Comparison of ENCODE assay signal across 8 cellular contexts in the genomic region with DNA sequence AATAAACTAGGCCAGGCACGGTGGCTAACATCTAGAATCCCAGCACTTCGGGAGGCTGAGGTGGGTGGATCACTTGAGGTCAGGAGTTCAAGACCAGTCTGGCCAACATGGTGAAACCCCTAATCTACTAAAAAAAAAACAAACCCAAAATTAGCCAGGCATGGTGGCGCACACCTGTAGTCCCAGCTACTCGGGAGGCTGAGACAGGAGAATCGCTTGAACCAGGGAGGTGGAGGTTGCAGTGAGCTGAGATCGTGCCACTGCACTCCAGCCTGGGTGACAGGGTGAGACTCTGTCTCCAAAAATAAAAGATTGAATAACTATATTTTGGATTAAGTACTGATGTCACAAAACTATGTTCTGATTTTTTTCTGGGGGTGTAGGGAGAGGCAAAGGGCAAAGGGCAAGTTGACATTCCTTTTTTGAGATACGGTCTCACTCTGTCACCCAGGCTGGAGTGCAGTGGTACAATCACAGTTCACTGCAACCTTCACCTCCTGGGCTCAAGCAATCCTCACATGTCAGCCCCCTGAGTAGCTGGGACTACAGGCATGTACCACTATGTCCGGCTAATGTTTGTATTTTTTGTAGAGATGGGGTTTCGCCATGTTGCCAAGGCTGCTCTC.
A peak's percentile ranks its signal among the peaks of the same experiment; 100 is the strongest.
DNase-seq lines count a peak whose midpoint lies in the region; ATAC-seq, FAIRE-seq and TF ChIP-seq lines count a peak whose summit lies in the region.
"Not testable (repeated sequence)": the region's sequence is repeated elsewhere in the genome, so short reads cannot be mapped to it uniquely, and the experiment has no call there.

No MANE protein-coding gene starts in this region.

- ATAC-seq in K562: not testable (repeated sequence)

- intact Hi-C loops in K562 (cut with micrococcal nuclease): loop anchor here (5.0 kb wide), 2 partner anchors 35 to 40 kb away; no protein-coding TSS in a partner anchor
- intact Hi-C loops in vagina (cut with DNase I): not testable (repeated sequence)

- not testable (repeated sequence) for H2AFZ ChIP-seq in ACC112 (ENCODE audit: low read length, unreplicated experiment); GM23248; K562 (ENCODE audit: low read depth, low read length); hepatocyte

- H3K27ac Mint-ChIP-seq in osteocyte (ENCODE audit: unreplicated experiment): peak overlapping the region; percentile 63

- WGBS in GM23248 (ENCODE audit: low coverage in 1 of 2, low lambda C conversion rate in 2 of 2, missing lambda C conversion rate in 2 of 2), 2 experiments: 97 to 98% methylated on average over 9 of the region's 9 CpGs
- WGBS in K562 (ENCODE audit: insufficient coverage, low coverage, missing lambda C conversion rate): 83% methylated on average over 7 of the region's 9 CpGs
- 90% methylated on average over 9 of the region's 9 CpGs for WGBS in hepatocyte (ENCODE audit: low lambda C conversion rate, missing lambda C conversion rate)
- WGBS in mesodermal cell (ENCODE audit: insufficient coverage in 2 of 2), 2 experiments: 93 to 94% methylated on average over 5 to 9 of the region's 9 CpGs

- peaks cover 21% of the 10 kb centered on the region for H3K4me1 Mint-ChIP-seq in osteocyte (ENCODE audit: unreplicated experiment)

- not testable (repeated sequence) for H3K27me3 Mint-ChIP-seq in osteocyte (ENCODE audit: unreplicated experiment)

- H3K27ac ChIP-seq in ACC112 (ENCODE audit: low read depth, low read length) (peak overlapping the region; percentile 84), GM23248 (0 out of 2 replicates have a peak overlapping the region, but pooled peaks have one; percentile 87), RWPE1 (peak overlapping the region; percentile 52), hepatocyte (peak overlapping the region; percentile 91), mesodermal cell (ENCODE audit: low read depth, low read length, severe bottlenecking) (peak overlapping the region; percentile 92), vagina (peak overlapping the region; percentile 76)
- H3K27ac ChIP-seq in K562 (ENCODE audit: extremely low read depth, low read depth, low read length): not testable (repeated sequence)

- in situ Hi-C loops in GM23248 (cut with MboI); K562 (cut with MboI): not testable (repeated sequence)

- H3K36me3 ChIP-seq in ACC112 (ENCODE audit: insufficient read depth, low read length); GM23248 (ENCODE audit: low read depth); K562 (ENCODE audit: control insufficient read depth, insufficient read depth, low read length); hepatocyte (replicated peaks; ENCODE audit: insufficient read depth, low read depth); mesodermal cell (ENCODE audit: control insufficient read depth, insufficient read depth, low read length); vagina: not testable (repeated sequence)

- H3K9me1 ChIP-seq in K562 (ENCODE audit: control insufficient read depth, insufficient read depth, low read length): not testable (repeated sequence)

- BruUV-seq in K562 (replicated peaks; lab: Mats Ljungman, UMichigan): not testable (repeated sequence)

- H3K36me3 Mint-ChIP-seq in osteocyte (ENCODE audit: unreplicated experiment): not testable (repeated sequence)

- not testable (repeated sequence) for H4K20me1 ChIP-seq in GM23248 (ENCODE audit: insufficient read depth); K562 (replicated peaks; ENCODE audit: control insufficient read depth, insufficient read depth, low read length); hepatocyte (ENCODE audit: insufficient read depth, poor library complexity, severe bottlenecking)

- H3K27me3 ChIP-seq in ACC112 (ENCODE audit: insufficient read depth, low read length); GM23248 (replicated peaks; ENCODE audit: insufficient read depth); K562 (ENCODE audit: control insufficient read depth in 2 of 2, insufficient read depth in 2 of 2, low read length in 2 of 2); hepatocyte; vagina: not testable (repeated sequence)

- not testable (repeated sequence) for DNase-seq in GM23248; RWPE1 (ENCODE audit: low spot score); K562 (ENCODE audit: extremely low read depth in 1 of 4, low spot score in 3 of 4); hepatocyte (ENCODE audit: low spot score); osteocyte (ENCODE audit: extremely low spot score, unreplicated experiment); vagina (ENCODE audit: extremely low spot score in 2 of 2)

- not testable (repeated sequence) for TF ChIP-seq POLR2A in K562 (conservative IDR thresholded peaks at IDR 0.05); vagina (IDR thresholded peaks at IDR 0.05)

- CTCF ChIA-PET in RWPE1 (lab: Yijun Ruan, JAX): interaction anchor here (0.6 kb wide), 1 partner anchor 693 kb away, joined by 4 read pairs; no protein-coding TSS in a partner anchor
- CTCF ChIA-PET in K562 (lab: Yijun Ruan, JAX; ENCODE audit: low intra/inter-chr PET ratio): not testable (repeated sequence)

- H3K9me3 ChIP-seq in GM23248 (ENCODE audit: low read depth); K562 (replicated peaks; ENCODE audit: control insufficient read depth, insufficient read depth, low read depth, low read length); hepatocyte (ENCODE audit: low read depth); mesodermal cell (ENCODE audit: control insufficient read depth, low read length); vagina: not testable (repeated sequence)

- FAIRE-seq in K562 (lab: Jason Lieb, UNC): not testable (repeated sequence)

- H3K4me3 Mint-ChIP-seq in osteocyte (ENCODE audit: unreplicated experiment): not testable (repeated sequence)

- not testable (repeated sequence) for TF ChIP-seq RAD21 in K562 (CRISPR knock-in tag; conservative IDR thresholded peaks at IDR 0.05 in 1 of 2, IDR thresholded peaks at IDR 0.05 in 1 of 2)

- H3K79me2 ChIP-seq in ACC112 (ENCODE audit: control insufficient read depth, insufficient read depth, low read length, unreplicated experiment); GM23248 (ENCODE audit: insufficient read depth); K562 (ENCODE audit: control insufficient read depth, insufficient read depth, low read length); hepatocyte: not testable (repeated sequence)

- not testable (repeated sequence) for H3K9me3 Mint-ChIP-seq in osteocyte (ENCODE audit: unreplicated experiment)

- H3K9me2 ChIP-seq in GM23248 (ENCODE audit: insufficient read depth); hepatocyte (replicated peaks; ENCODE audit: insufficient read depth): not testable (repeated sequence)

- H3K4me2 ChIP-seq in GM23248 (ENCODE audit: unreplicated experiment); K562 (ENCODE audit: insufficient read depth, low read length); hepatocyte: not testable (repeated sequence)

- H3K4me1 ChIP-seq in ACC112 (ENCODE audit: control insufficient read depth, insufficient read depth, low read length, unreplicated experiment) (peaks cover 22% of the 10 kb centered on the region), GM23248 (ENCODE audit: insufficient read depth) (peaks cover 25% of the 10 kb centered on the region), K562 (replicated peaks in 1 of 2; ENCODE audit: control insufficient read depth in 2 of 2, insufficient read depth in 2 of 2, low read length in 2 of 2) (peaks cover 7 to 24% of the 10 kb centered on the region in 2 experiments), hepatocyte (ENCODE audit: insufficient read depth) (peaks cover 21% of the 10 kb centered on the region), mesodermal cell (ENCODE audit: control insufficient read depth, insufficient read depth, low read length, poor library complexity, severe bottlenecking) (peaks cover 16% of the 10 kb centered on the region), vagina (peaks cover 20% of the 10 kb centered on the region)

- TF ChIP-seq EP300 in K562 (IDR thresholded peaks at IDR 0.05; ENCODE audit: low read length): not testable (repeated sequence)

- not testable (repeated sequence) for H3K4me3 ChIP-seq in ACC112 (ENCODE audit: low read depth, low read length); GM23248; K562; hepatocyte; mesodermal cell (ENCODE audit: extremely low read depth, insufficient read depth, low read length, poor library complexity, severe bottlenecking); vagina

- TF ChIP-seq CTCF in RWPE1 (conservative IDR thresholded peaks at IDR 0.05; ENCODE audit: low read depth); K562 (IDR thresholded peaks at IDR 0.05 in 2 of 3, conservative IDR thresholded peaks at IDR 0.05 in 1 of 3; ENCODE audit: insufficient read depth in 2 of 3, low read depth in 1 of 3, low read length in 3 of 3); hepatocyte (IDR thresholded peaks at IDR 0.05; ENCODE audit: poor library complexity); osteocyte (IDR thresholded peaks at IDR 0.05); vagina (IDR thresholded peaks at IDR 0.05): not testable (repeated sequence)

- H3F3A ChIP-seq in GM23248 (ENCODE audit: insufficient read depth): peaks cover 19% of the 10 kb centered on the region

- H3K9ac ChIP-seq in GM23248: not testable (repeated sequence)
- H3K9ac ChIP-seq in K562 (ENCODE audit: insufficient read depth in 1 of 2, low read depth in 2 of 2, low read length in 2 of 2): peak overlapping the region in 1 of 2 experiments; percentile 29; a peak in 2 of 4 replicates

- POLR2A ChIA-PET in RWPE1 (lab: Yijun Ruan, JAX; ENCODE audit: low non-redundant PET): not testable (repeated sequence)
- POLR2A ChIA-PET in K562 (lab: Yijun Ruan, JAX): interaction anchor here (1.6 kb wide), 1 partner anchor 22 kb away, joined by 3 read pairs; no protein-coding TSS in a partner anchor

TF ChIP-seq in K562, 482 proteins besides CTCF, POLR2A, EP300 and RAD21:
- not testable (repeated sequence) for TF ChIP-seq NR2C1 (IDR thresholded peaks at IDR 0.05)
- 0 out of 2 replicates have a peak, but pooled peaks have one; percentile 17 for TF ChIP-seq NR2C1 (tag; IDR thresholded peaks at IDR 0.05)
